ENCODE assay signal across 1 cellular context in the genomic region with DNA sequence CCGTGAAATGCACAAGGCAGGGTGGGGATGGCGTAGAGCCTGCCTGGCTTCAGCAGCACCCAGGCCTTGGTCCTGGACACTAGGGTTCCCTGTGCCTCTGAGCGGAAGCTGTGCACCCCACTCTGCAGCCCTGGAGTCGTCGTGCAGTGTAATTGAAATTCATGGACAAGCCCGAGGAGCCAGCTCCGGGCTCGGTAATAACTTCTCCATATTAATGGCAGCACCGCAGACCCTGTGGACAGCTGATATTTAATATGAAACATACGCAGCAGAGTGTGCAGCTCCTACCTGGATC.
TF ChIP-seq lines count a peak whose summit lies in the region.

No MANE protein-coding gene starts in this region.

TF ChIP-seq in H1, 55 proteins besides CTCF, POLR2A, EP300 and RAD21:
- TF ChIP-seq GABPA (IDR thresholded peaks at IDR 0.05; ENCODE audit: borderline replicate concordance, insufficient read depth, low read length) (no peak), CBX8 (IDR thresholded peaks at IDR 0.05; ENCODE audit: borderline replicate concordance, low read depth, low read length) (no peak), CEBPB (IDR thresholded peaks at IDR 0.05; ENCODE audit: low read depth, low read length) (no peak), RFX5 (IDR thresholded peaks at IDR 0.05; ENCODE audit: borderline replicate concordance, low read depth, low read length) (no peak), PHF8 (conservative IDR thresholded peaks at IDR 0.05; ENCODE audit: low read depth, low read length) (no peak), BCL11A (IDR thresholded peaks at IDR 0.05; ENCODE audit: low read depth in 2 of 2, low read length in 2 of 2) (no peak), ASH2L (IDR thresholded peaks at IDR 0.05; ENCODE audit: low read length) (no peak), GTF2F1 (IDR thresholded peaks at IDR 0.05; ENCODE audit: borderline replicate concordance, low read depth, low read length) (no peak), RBBP5 (IDR thresholded peaks at IDR 0.05; ENCODE audit: borderline replicate concordance, low read depth, low read length) (no peak), KDM4A (IDR thresholded peaks at IDR 0.05; ENCODE audit: low read depth, low read length, severe bottlenecking) (no peak), SP4 (IDR thresholded peaks at IDR 0.05; ENCODE audit: low read length) (no peak), TBP (IDR thresholded peaks at IDR 0.05; ENCODE audit: low read depth, low read length) (no peak), MAFK (IDR thresholded peaks at IDR 0.05; ENCODE audit: low read depth, low read length) (no peak), SP1 (IDR thresholded peaks at IDR 0.05; ENCODE audit: low read depth, low read length) (no peak), SIX5 (IDR thresholded peaks at IDR 0.05; ENCODE audit: low read depth, low read length) (no peak)
- TF ChIP-seq, protein P1, sequence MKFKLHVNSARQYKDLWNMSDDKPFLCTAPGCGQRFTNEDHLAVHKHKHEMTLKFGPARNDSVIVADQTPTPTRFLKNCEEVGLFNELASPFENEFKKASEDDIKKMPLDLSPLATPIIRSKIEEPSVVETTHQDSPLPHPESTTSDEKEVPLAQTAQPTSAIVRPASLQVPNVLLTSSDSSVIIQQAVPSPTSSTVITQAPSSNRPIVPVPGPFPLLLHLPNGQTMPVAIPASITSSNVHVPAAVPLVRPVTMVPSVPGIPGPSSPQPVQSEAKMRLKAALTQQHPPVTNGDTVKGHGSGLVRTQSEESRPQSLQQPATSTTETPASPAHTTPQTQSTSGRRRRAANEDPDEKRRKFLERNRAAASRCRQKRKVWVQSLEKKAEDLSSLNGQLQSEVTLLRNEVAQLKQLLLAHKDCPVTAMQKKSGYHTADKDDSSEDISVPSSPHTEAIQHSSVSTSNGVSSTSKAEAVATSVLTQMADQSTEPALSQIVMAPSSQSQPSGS (IDR thresholded peaks at IDR 0.05; ENCODE audit: low read length) = no peak
- TF ChIP-seq, protein P2, sequence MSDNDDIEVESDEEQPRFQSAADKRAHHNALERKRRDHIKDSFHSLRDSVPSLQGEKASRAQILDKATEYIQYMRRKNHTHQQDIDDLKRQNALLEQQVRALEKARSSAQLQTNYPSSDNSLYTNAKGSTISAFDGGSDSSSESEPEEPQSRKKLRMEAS (IDR thresholded peaks at IDR 0.05) = no peak
